ENCODE assay signal across 19 cellular contexts in genomic region chr3:118931996-118932395, GRCh38.
"Had no signal": no experiment of that assay in that cellular context is flagged by ENCODE, and none has a peak within 500 bp of the region (broad histone marks: within the 10 kb centered on the region; RNA-seq: fewer than 3 reads in every experiment).

No MANE protein-coding gene starts in this region.

- H3K27me3 ChIP-seq: MG63, Peyer's patch, SJCRH30 had no signal

- H2AFZ ChIP-seq: PC-9 had no signal

- H3K9me3 ChIP-seq: MG63, Peyer's patch, SJCRH30 had no signal

- H3K4me3 ChIP-seq: MG63, PC-9, Peyer's patch, SJCRH30 had no signal

- H3K4me2 ChIP-seq: PC-9 had no signal

- DNase-seq: Karpas-422; KG1; MG63; NCI-H1092 treated with DMSO at 0.1 percent for 48 hours; NCI-H1436; NCI-H187 treated with DMSO at 0.1 percent for 48 hours; NCI-H2029 treated with DMSO at 0.1 percent for 48 hours; NCI-H2227 treated with DMSO at 0.1 percent for 48 hours; NCI-H524; NCI-H526 treated with DMSO at 0.1 percent for 48 hours; NCI-H774; NK-92 treated with Interleukin-12 subunit alpha and Interleukin-12 subunit beta, amount 100 ng/mL, for 24 hours; PC-9; Peyer's patch; SHP77 treated with DMSO at 0.1 percent for 48 hours; SJCRH30 had no signal

- ATAC-seq: Right ventricle myocardium inferior, SK-N-SH treated with all-trans-retinoic acid at 6 μM for 48 hours had no signal

- H3K27ac ChIP-seq: HL-60, PC-9, Peyer's patch, SJCRH30 had no signal

- H3K36me3 ChIP-seq: MG63, Peyer's patch, SJCRH30 had no signal

- H3K4me1 ChIP-seq: Peyer's patch had no signal
